In the genomic region with DNA sequence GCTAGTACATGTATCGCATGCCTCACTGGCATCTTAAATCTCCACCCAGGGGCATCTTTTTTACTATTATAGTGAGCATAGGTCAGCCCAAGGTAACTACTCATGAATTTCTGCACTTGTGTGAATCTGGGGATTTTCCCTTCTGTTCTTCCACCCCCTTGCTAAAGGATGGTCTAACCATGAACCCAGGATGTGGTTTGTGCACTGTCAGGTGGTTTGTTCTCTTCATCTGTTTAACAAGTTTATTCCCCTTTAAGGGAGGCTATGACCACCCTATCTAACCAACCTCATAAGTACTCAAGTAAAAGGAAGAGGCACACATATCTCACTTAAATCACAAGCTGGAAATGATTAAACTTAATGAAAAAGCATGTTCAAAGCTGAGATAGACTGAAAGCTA, we compare ENCODE assay signal across 10 cellular contexts.
DNase-seq lines count a peak whose midpoint lies in the region; ATAC-seq, FAIRE-seq and TF ChIP-seq lines count a peak whose summit lies in the region.
"Had no signal": no experiment of that assay in that cellular context is flagged by ENCODE, and none has a peak within 500 bp of the region (broad histone marks: within the 10 kb centered on the region; RNA-seq: fewer than 3 reads in every experiment).

No MANE protein-coding gene starts in this region.

- peak; percentile 67 for ATAC-seq in HG02571 (IDR thresholded peaks at IDR 0.05; ENCODE audit: unreplicated experiment)
- peak; percentile 93 for ATAC-seq in HG03460 (IDR thresholded peaks at IDR 0.05; ENCODE audit: unreplicated experiment)
- no peak for ATAC-seq in pancreas

- H3K4me1 Mint-ChIP-seq in endodermal cell = no peaks in the 10 kb centered on the region

- no peaks in the 10 kb centered on the region for H3K4me1 ChIP-seq in pancreas
- H3K4me1 ChIP-seq in endodermal cell (ENCODE audit: control insufficient read depth, insufficient read depth, low read length) = no peaks in the 10 kb centered on the region
- H3K4me1 ChIP-seq: BE2C had no signal

- H3K4me3 Mint-ChIP-seq in endodermal cell = no peak overlapping the region

- intact Hi-C loops in pancreas (cut with DNase I) = no loop called here

- H3K27ac Mint-ChIP-seq in endodermal cell = no peak overlapping the region

- in situ Hi-C loops in GM13977 (cut with MboI; ENCODE audit: low pct_unique_long_range_greater_than_20kb, low sequenced_read_pairs, unreplicated experiment) = no loop called here

- H3K4me3 ChIP-seq in pancreas = no peak overlapping the region
- H3K4me3 ChIP-seq in endodermal cell (ENCODE audit: low read length) = no peak overlapping the region

- H3K27ac ChIP-seq in pancreas (no peak overlapping the region), endodermal cell (ENCODE audit: low read depth, low read length) (no peak overlapping the region)

- DNase-seq in stimulated activated CD4-positive, alpha-beta T cell treated with anti-CD3 and anti-CD28 coated beads, Interleukin-1b, Interleukin-23, amount 100 ng/mL, for 48 hours = peak; percentile 4
- no peak for DNase-seq in stimulated activated CD4-positive, alpha-beta T cell treated with anti-CD3 and anti-CD28 coated beads, Interleukin-4, amount 100 ng/mL, for 4 hours
- DNase-seq in GM13977 (ENCODE audit: low spot score) (no peak), pancreas (no peak), HT-29 (ENCODE audit: low spot score) (no peak), endodermal cell (no peak)
- DNase-seq: BE2C had no signal

- H3K36me3 Mint-ChIP-seq in endodermal cell (ENCODE audit: low read depth) = no peaks in the 10 kb centered on the region

- H3K9me3 ChIP-seq in pancreas (no peaks in the 10 kb centered on the region), endodermal cell (ENCODE audit: control insufficient read depth, low read length) (no peaks in the 10 kb centered on the region)
- H3K9me3 ChIP-seq: BE2C had no signal

- TF ChIP-seq CTCF in GM13977 (IDR thresholded peaks at IDR 0.05; ENCODE audit: extremely low read depth, insufficient read depth, missing control alignments) = no peak
- TF ChIP-seq CTCF in pancreas (IDR thresholded peaks at IDR 0.05) = no peak
- TF ChIP-seq CTCF in endodermal cell (conservative IDR thresholded peaks at IDR 0.05) = no peak

- no peak for FAIRE-seq in pancreas (lab: Jason Lieb, UNC)
- FAIRE-seq: colon had no signal

- no peak overlapping the region for H3K9ac ChIP-seq in endodermal cell (ENCODE audit: extremely low read depth, low read length, poor library complexity, severe bottlenecking)

- H3K36me3 ChIP-seq in pancreas (no peaks in the 10 kb centered on the region), endodermal cell (ENCODE audit: control insufficient read depth, insufficient read depth, low read length) (no peaks in the 10 kb centered on the region)
- H3K36me3 ChIP-seq: BE2C had no signal

- H3K27me3 Mint-ChIP-seq in endodermal cell (ENCODE audit: insufficient read depth) = no peaks in the 10 kb centered on the region

- H3K27me3 ChIP-seq in pancreas = no peaks in the 10 kb centered on the region
- no peaks in the 10 kb centered on the region for H3K27me3 ChIP-seq in endodermal cell (ENCODE audit: control insufficient read depth, insufficient read depth, low read length, poor library complexity, severe bottlenecking)
- H3K27me3 ChIP-seq: BE2C had no signal

- no peaks in the 10 kb centered on the region for H3K9me3 Mint-ChIP-seq in endodermal cell

- 76 to 78% methylated on average over 1 of the region's 1 CpG for WGBS in pancreas, 2 donors
- 100% methylated on average over 1 of the region's 1 CpG for WGBS in endodermal cell (ENCODE audit: insufficient coverage in 1 of 2, insufficient read length in 1 of 2), 2 experiments

Comparison
In these comparisons a context has a peak if more than half of its experiments do, and no peak if none do; other contexts are left out.
1. ATAC-seq: peak in HG02571 (single experiment) and HG03460 (single experiment); none in pancreas (0 of 4).